In genomic region chr3:46391526-46391925, GRCh38 we compare ENCODE assay signal across 1 cellular context. TPM values are rescaled to one million over a fixed set of nuclear protein-coding genes. Genes with fewer than 3 reads are reported as not detected.
"Had no signal": no experiment of that assay in that cellular context is flagged by ENCODE, and none has a peak within 500 bp of the region (broad histone marks: within the 10 kb centered on the region; RNA-seq: fewer than 3 reads in every experiment).

No MANE protein-coding gene starts in this region.

RNA-seq across cellular contexts. Expression of gene CCR2, which starts 37.6 kb away (rescaled TPM):
- total RNA-seq: G401 had no signal
